24 cellular contexts compared by ENCODE assay signal in genomic region chr2:226020179-226020578, GRCh38.
"Had no signal": no experiment of that assay in that cellular context is flagged by ENCODE, and none has a peak within 500 bp of the region (broad histone marks: within the 10 kb centered on the region; RNA-seq: fewer than 3 reads in every experiment).

No MANE protein-coding gene starts in this region.

- FAIRE-seq: endometrium, pancreas, small intestine had no signal

- DNase-seq: activated CD4-positive, alpha-beta memory T cell treated with anti-CD3 and anti-CD28 coated beads, Interleukin-2, amount 10 ng/mL, durations not matched to agents 7 days and 5 days; activated CD4-positive, alpha-beta T cell treated with anti-CD3 and anti-CD28 coated beads for 48 hours; activated gamma-delta T cell; activated naive CD4-positive, alpha-beta T cell treated with anti-CD3 and anti-CD28 coated beads, Interleukin-2, amount 50 U/mL, for 16 hours; activated naive CD8-positive, alpha-beta T cell treated with anti-CD3 and anti-CD28 coated beads, Interleukin-2, amount 50 U/mL, for 24 hours; body of pancreas; effector CD4-positive, alpha-beta T cell; head of caudate nucleus; hypothalamus; islet precursor cell; left cardiac atrium; pancreas; right lobe of liver; small intestine; stimulated activated CD4-positive, alpha-beta T cell treated with anti-CD3 and anti-CD28 coated beads, Interleukin-2, amount 100 ng/mL, for 24 hours; stimulated activated naive CD8-positive, alpha-beta T cell treated with anti-CD3 and anti-CD28 coated beads, Interleukin-15, amount 100 ng/mL, for 72 hours; T-helper 9 cell had no signal

- H3K36me3 ChIP-seq: gastroesophageal sphincter, pancreas, right lobe of liver, tibial nerve had no signal

- H3K27me3 ChIP-seq: body of pancreas, gastroesophageal sphincter, pancreas, right lobe of liver, tibial nerve had no signal

- H3K36me3 Mint-ChIP-seq: memory B cell; stimulated activated effector memory CD8-positive, alpha-beta T cell treated with anti-CD3 and anti-CD28 coated beads, Interleukin-12 subunit alpha, Interleukin-12 subunit beta, amount 100 ng/mL, for 72 hours had no signal

- H3K4me3 ChIP-seq: body of pancreas, gastroesophageal sphincter, pancreas, right lobe of liver, tibial nerve had no signal

- H3K4me3 Mint-ChIP-seq: activated CD4-positive, alpha-beta memory T cell treated with anti-CD3 and anti-CD28 coated beads, Interleukin-2, amount 10 ng/mL, durations not matched to agents 7 days and 5 days; activated naive CD8-positive, alpha-beta T cell treated with anti-CD3 and anti-CD28 coated beads, Interleukin-2, amount 50 U/mL, for 24 hours; dendritic cell treated with granulocyte-macrophage colony-stimulating factor and Interleukin-4, amounts not matched to agents 40 ng/mL and 50 ng/mL, for 4 days; memory B cell; nephron; stimulated activated effector memory CD8-positive, alpha-beta T cell treated with anti-CD3 and anti-CD28 coated beads, Interleukin-12 subunit alpha, Interleukin-12 subunit beta, amount 100 ng/mL, for 72 hours; stimulated activated naive CD8-positive, alpha-beta T cell treated with anti-CD3 and anti-CD28 coated beads, Interleukin-15, amount 100 ng/mL, for 72 hours had no signal

- H3K4me1 Mint-ChIP-seq: activated CD4-positive, alpha-beta memory T cell treated with anti-CD3 and anti-CD28 coated beads, Interleukin-2, amount 10 ng/mL, durations not matched to agents 7 days and 5 days; memory B cell; nephron; stimulated activated effector memory CD8-positive, alpha-beta T cell treated with anti-CD3 and anti-CD28 coated beads, Interleukin-12 subunit alpha, Interleukin-12 subunit beta, amount 100 ng/mL, for 72 hours; stimulated activated naive CD8-positive, alpha-beta T cell treated with anti-CD3 and anti-CD28 coated beads, Interleukin-15, amount 100 ng/mL, for 72 hours had no signal

- ATAC-seq: activated naive CD8-positive, alpha-beta T cell treated with anti-CD3 and anti-CD28 coated beads, Interleukin-2, amount 50 U/mL, for 24 hours; body of pancreas; gastroesophageal sphincter; left cardiac atrium; pancreas; stimulated activated effector memory CD8-positive, alpha-beta T cell treated with anti-CD3 and anti-CD28 coated beads, Interleukin-12 subunit alpha, Interleukin-12 subunit beta, amount 100 ng/mL, for 72 hours; stimulated activated naive CD8-positive, alpha-beta T cell treated with anti-CD3 and anti-CD28 coated beads, Interleukin-15, amount 100 ng/mL, for 72 hours had no signal

- H3K27me3 Mint-ChIP-seq: activated CD4-positive, alpha-beta memory T cell treated with anti-CD3 and anti-CD28 coated beads, Interleukin-2, amount 10 ng/mL, durations not matched to agents 7 days and 5 days; dendritic cell treated with granulocyte-macrophage colony-stimulating factor and Interleukin-4, amounts not matched to agents 40 ng/mL and 50 ng/mL, for 4 days had no signal
